30 cellular contexts compared by ENCODE assay signal in the genomic region with DNA sequence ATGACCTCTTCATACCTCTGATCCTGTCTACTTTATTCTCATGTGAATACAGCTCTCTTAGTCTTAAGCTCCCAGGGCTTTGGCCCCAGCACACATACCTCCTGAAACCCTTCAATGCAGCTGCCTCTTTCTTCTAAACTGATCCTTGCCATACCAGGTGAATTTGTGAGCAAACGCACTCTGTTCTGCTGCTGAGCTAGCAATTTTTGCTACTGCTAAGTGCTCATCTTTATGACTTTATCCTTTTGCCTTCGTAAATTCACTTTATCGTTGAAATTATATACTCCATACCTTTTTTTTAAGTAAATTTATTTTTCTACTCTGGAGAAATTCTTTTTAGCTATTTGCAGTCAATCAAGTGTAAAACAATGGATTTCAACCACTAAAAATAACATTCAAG.
"Had no signal": no experiment of that assay in that cellular context is flagged by ENCODE, and none has a peak within 500 bp of the region (broad histone marks: within the 10 kb centered on the region; RNA-seq: fewer than 3 reads in every experiment).

No MANE protein-coding gene starts in this region.

- DNase-seq: hypothalamus; immature natural killer cell; islet precursor cell; left ventricle myocardium inferior; midbrain; mucosa of descending colon; naive thymus-derived CD4-positive, alpha-beta T cell; nucleus accumbens; pancreas; posterior cingulate gyrus; retina; right cardiac atrium; sigmoid colon; small intestine; spleen; stimulated activated CD4-positive, alpha-beta T cell treated with anti-CD3 and anti-CD28 coated beads, Interleukin-4, amount 100 ng/mL, for 24 hours; stimulated activated naive CD4-positive, alpha-beta T cell; tibial artery; trophoblast cell; upper lobe of right lung had no signal

- H3K4me3 Mint-ChIP-seq: immature natural killer cell; memory B cell; naive thymus-derived CD4-positive, alpha-beta T cell; natural killer cell treated with Interleukin-12 subunit alpha and Interleukin-12 subunit beta and Interleukin-15 and Interleukin-18, amount 100 ng/mL, for 72 hours; neural crest cell; stimulated activated effector memory CD8-positive, alpha-beta T cell treated with anti-CD3 and anti-CD28 coated beads, Interleukin-12 subunit alpha, Interleukin-12 subunit beta, amount 100 ng/mL, for 72 hours; stimulated activated naive CD8-positive, alpha-beta T cell treated with anti-CD3 and anti-CD28 coated beads, Interleukin-15, Interleukin-2, amounts not matched to agents 100 ng/mL and 50 ng/mL, for 24 hours had no signal

- H3K27me3 ChIP-seq: pancreas, sigmoid colon, spleen, suprapubic skin, tibial artery, upper lobe of right lung had no signal

- H3K27ac Mint-ChIP-seq: immature natural killer cell; memory B cell; naive thymus-derived CD4-positive, alpha-beta T cell; natural killer cell treated with Interleukin-12 subunit alpha and Interleukin-12 subunit beta and Interleukin-15 and Interleukin-18, amount 100 ng/mL, for 72 hours; stimulated activated effector memory CD8-positive, alpha-beta T cell treated with anti-CD3 and anti-CD28 coated beads, Interleukin-12 subunit alpha, Interleukin-12 subunit beta, amount 100 ng/mL, for 72 hours; stimulated activated naive CD8-positive, alpha-beta T cell treated with anti-CD3 and anti-CD28 coated beads, Interleukin-15, Interleukin-2, amounts not matched to agents 100 ng/mL and 50 ng/mL, for 24 hours had no signal

- H3K36me3 Mint-ChIP-seq: immature natural killer cell; memory B cell; naive thymus-derived CD4-positive, alpha-beta T cell; natural killer cell treated with Interleukin-12 subunit alpha and Interleukin-12 subunit beta and Interleukin-15 and Interleukin-18, amount 100 ng/mL, for 72 hours; stimulated activated effector memory CD8-positive, alpha-beta T cell treated with anti-CD3 and anti-CD28 coated beads, Interleukin-12 subunit alpha, Interleukin-12 subunit beta, amount 100 ng/mL, for 72 hours had no signal

- H3K36me3 ChIP-seq: left ventricle myocardium inferior, pancreas, prostate gland, sigmoid colon, spleen, suprapubic skin, thoracic aorta, tibial artery, upper lobe of right lung had no signal

- H3K27ac ChIP-seq: left ventricle myocardium inferior, pancreas, prostate gland, sigmoid colon, spleen, suprapubic skin, thoracic aorta, tibial artery, upper lobe of right lung had no signal

- H3K4me1 Mint-ChIP-seq: immature natural killer cell; memory B cell; naive thymus-derived CD4-positive, alpha-beta T cell; stimulated activated effector memory CD8-positive, alpha-beta T cell treated with anti-CD3 and anti-CD28 coated beads, Interleukin-12 subunit alpha, Interleukin-12 subunit beta, amount 100 ng/mL, for 72 hours had no signal

- H3K27me3 Mint-ChIP-seq: stimulated activated naive CD8-positive, alpha-beta T cell treated with anti-CD3 and anti-CD28 coated beads, Interleukin-15, Interleukin-2, amounts not matched to agents 100 ng/mL and 50 ng/mL, for 24 hours had no signal

- H3K9me3 Mint-ChIP-seq: neural crest cell; stimulated activated naive CD8-positive, alpha-beta T cell treated with anti-CD3 and anti-CD28 coated beads, Interleukin-15, Interleukin-2, amounts not matched to agents 100 ng/mL and 50 ng/mL, for 24 hours had no signal

- H3K4me3 ChIP-seq: left ventricle myocardium inferior, lung, mucosa of descending colon, pancreas, prostate gland, sigmoid colon, spleen, suprapubic skin, thoracic aorta, tibial artery, upper lobe of right lung had no signal

- FAIRE-seq: pancreas, small intestine, urothelium cell line had no signal

- H3K9me3 ChIP-seq: left ventricle myocardium inferior, mucosa of descending colon, pancreas, prostate gland, sigmoid colon, spleen, suprapubic skin, thoracic aorta, tibial artery, upper lobe of right lung had no signal

- ATAC-seq: mucosa of descending colon; naive thymus-derived CD4-positive, alpha-beta T cell; natural killer cell treated with Interleukin-12 subunit alpha and Interleukin-12 subunit beta and Interleukin-15 and Interleukin-18, amount 100 ng/mL, for 72 hours; pancreas; right cardiac atrium; stimulated activated effector memory CD8-positive, alpha-beta T cell treated with anti-CD3 and anti-CD28 coated beads, Interleukin-12 subunit alpha, Interleukin-12 subunit beta, amount 100 ng/mL, for 72 hours; upper lobe of right lung had no signal

- H3K4me1 ChIP-seq: left ventricle myocardium inferior, pancreas, prostate gland, sigmoid colon, spleen, suprapubic skin, tibial artery, upper lobe of right lung had no signal
